8 cellular contexts compared by ENCODE assay signal in the genomic region with DNA sequence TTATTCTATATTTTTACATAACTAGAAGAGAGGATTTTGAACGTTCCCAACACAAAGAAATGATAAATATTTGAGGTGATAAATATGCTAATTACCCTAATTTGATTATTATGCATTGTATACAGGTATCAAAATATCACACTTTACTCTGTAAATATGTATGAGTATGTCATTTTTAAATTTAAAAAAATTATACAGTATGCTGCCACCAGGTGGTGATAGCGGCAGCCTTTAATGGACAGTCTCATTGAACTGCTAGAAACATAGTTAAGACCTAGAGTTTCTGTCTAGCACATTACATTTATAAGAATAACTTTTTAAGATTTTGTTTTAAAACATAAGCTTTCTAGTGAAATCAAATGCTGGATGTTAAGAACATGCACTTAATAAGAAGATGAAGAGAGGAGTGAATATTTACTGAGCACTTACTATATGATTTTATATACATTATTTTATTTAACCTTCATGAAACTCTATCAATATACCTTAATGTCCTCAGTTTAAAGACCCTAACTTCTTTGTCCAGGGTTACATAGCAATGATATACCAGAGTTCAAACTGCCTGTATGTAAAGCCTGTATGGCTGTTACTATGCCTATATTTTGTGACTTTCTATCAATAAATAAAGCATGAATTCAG.
A peak's percentile ranks its signal among the peaks of the same experiment; 100 is the strongest.
DNase-seq lines count a peak whose midpoint lies in the region; ATAC-seq, FAIRE-seq and TF ChIP-seq lines count a peak whose summit lies in the region.

No MANE protein-coding gene starts in this region.

- H3F3A ChIP-seq in GM23248 (ENCODE audit: insufficient read depth) = no peaks in the 10 kb centered on the region

- H3K4me2 ChIP-seq in GM23248 (ENCODE audit: unreplicated experiment) (no peak overlapping the region), mesendoderm (ENCODE audit: low read length) (no peak overlapping the region)

- peak; percentile 34 for DNase-seq in activated naive CD4-positive, alpha-beta T cell treated with anti-CD3 and anti-CD28 coated beads for 36 hours
- no peak for DNase-seq in activated naive CD4-positive, alpha-beta T cell (lab: John Stamatoyannopoulos, UW)
- DNase-seq in GM23248 (peak; percentile 58), MV-4-11 (lab: John Stamatoyannopoulos, UW) (peak; percentile 40), body of pancreas (peak in 3 of 4 donors; percentile 16 to 42 (median 33)), mesendoderm (peak; percentile 7), GM19239 (ENCODE audit: insufficient read length, low spot score) (no peak)

- H2BK15ac ChIP-seq in mesendoderm (replicated peaks; ENCODE audit: low read depth) = no peak overlapping the region

- H3K4me1 Mint-ChIP-seq in activated naive CD4-positive, alpha-beta T cell treated with anti-CD3 and anti-CD28 coated beads for 36 hours (ENCODE audit: low read depth) = no peaks in the 10 kb centered on the region

- H3K18ac ChIP-seq in mesendoderm (ENCODE audit: low read length) = no peak overlapping the region

- no peak overlapping the region for H3K4me3 Mint-ChIP-seq in activated naive CD4-positive, alpha-beta T cell treated with anti-CD3 and anti-CD28 coated beads for 36 hours

- no peak overlapping the region for H2BK120ac ChIP-seq in mesendoderm (ENCODE audit: low read depth, low read length)

- TF ChIP-seq POLR2A in body of pancreas (IDR thresholded peaks at IDR 0.05) = no peak

- H3K4me1 ChIP-seq in GM23248 (ENCODE audit: insufficient read depth) (no peaks in the 10 kb centered on the region), body of pancreas (no peaks in the 10 kb centered on the region), mesendoderm (ENCODE audit: control insufficient read depth, low read depth, low read length) (no peaks in the 10 kb centered on the region)

- peaks cover 2% of the 10 kb centered on the region for H3K27me3 Mint-ChIP-seq in activated naive CD4-positive, alpha-beta T cell treated with anti-CD3 and anti-CD28 coated beads for 36 hours (ENCODE audit: low read depth)

- peaks cover 2% of the 10 kb centered on the region for H3K9me3 Mint-ChIP-seq in activated naive CD4-positive, alpha-beta T cell treated with anti-CD3 and anti-CD28 coated beads for 36 hours

- TF ChIP-seq CTCF in body of pancreas (IDR thresholded peaks at IDR 0.05) = peak; percentile 26 to 62 (median 53)

- H3K4me3 ChIP-seq in GM23248 = no peak overlapping the region
- no peak overlapping the region for H3K4me3 ChIP-seq in body of pancreas
- H3K4me3 ChIP-seq in mesendoderm (ENCODE audit: low read length) = no peak overlapping the region

- H3K9ac ChIP-seq in GM23248 = no peak overlapping the region
- H3K9ac ChIP-seq in mesendoderm (ENCODE audit: low read length) = no peak overlapping the region

- H4K5ac ChIP-seq in mesendoderm (ENCODE audit: low read length) = no peak overlapping the region

- ATAC-seq in body of pancreas (peak; percentile 59), GM21447 (IDR thresholded peaks at IDR 0.05; ENCODE audit: unreplicated experiment) (no peak)

- intact Hi-C loops in activated naive CD4-positive, alpha-beta T cell treated with anti-CD3 and anti-CD28 coated beads for 36 hours (cut with micrococcal nuclease) = loop anchor here (1.0 to 10.0 kb wide), 3 partner anchors 118 to 1258 kb away; no protein-coding TSS in a partner anchor
- intact Hi-C loops in body of pancreas (cut with DNase I) = loop anchor here (10.0 kb wide), 1 partner anchor 1546 kb away; no protein-coding TSS in a partner anchor

- no peaks in the 10 kb centered on the region for H3K9me3 ChIP-seq in GM23248 (ENCODE audit: low read depth)
- no peaks in the 10 kb centered on the region for H3K9me3 ChIP-seq in body of pancreas

- no peaks in the 10 kb centered on the region for H3K36me3 Mint-ChIP-seq in activated naive CD4-positive, alpha-beta T cell treated with anti-CD3 and anti-CD28 coated beads for 36 hours (ENCODE audit: low read depth)

- in situ Hi-C loops in GM23248 (cut with MboI) = loop anchor here (25.0 kb wide), 3 partner anchors 1083 to 1533 kb away; no protein-coding TSS in a partner anchor

- H2AK5ac ChIP-seq in mesendoderm (ENCODE audit: low read length) = no peak overlapping the region

- H3K27me3 ChIP-seq in GM23248 (replicated peaks; ENCODE audit: insufficient read depth) = no peaks in the 10 kb centered on the region
- no peaks in the 10 kb centered on the region for H3K27me3 ChIP-seq in body of pancreas
- H3K27me3 ChIP-seq in mesendoderm (ENCODE audit: insufficient read depth, low read length, poor library complexity) = no peaks in the 10 kb centered on the region

- H3K27ac ChIP-seq in GM23248 = no peak overlapping the region
- no peak overlapping the region for H3K27ac ChIP-seq in body of pancreas
- no peak overlapping the region for H3K27ac ChIP-seq in mesendoderm (ENCODE audit: low read depth, low read length)

- H3K27ac Mint-ChIP-seq in activated naive CD4-positive, alpha-beta T cell treated with anti-CD3 and anti-CD28 coated beads for 36 hours = no peak overlapping the region

- no peak overlapping the region for H3K56ac ChIP-seq in mesendoderm (ENCODE audit: low read length)

- FAIRE-seq in GM19239 (lab: Jason Lieb, UNC) = no peak

- no peak overlapping the region for H3K23ac ChIP-seq in mesendoderm (ENCODE audit: low read length)

- H3K4ac ChIP-seq in mesendoderm (ENCODE audit: low read depth, low read length) = no peak overlapping the region

- no peaks in the 10 kb centered on the region for H3K9me2 ChIP-seq in GM23248 (ENCODE audit: insufficient read depth)

- no peak overlapping the region for H4K8ac ChIP-seq in mesendoderm (ENCODE audit: low read depth, low read length)

- no peaks in the 10 kb centered on the region for H3K79me1 ChIP-seq in mesendoderm (ENCODE audit: low read length)

- H3K36me3 ChIP-seq in GM23248 (ENCODE audit: low read depth) (no peaks in the 10 kb centered on the region), body of pancreas (replicated peaks in 1 of 2; ENCODE audit: insufficient read depth in 1 of 2, low read depth in 2 of 2) (no peaks in the 10 kb centered on the region), mesendoderm (ENCODE audit: control insufficient read depth, insufficient read depth, low read length) (no peaks in the 10 kb centered on the region)

- WGBS in GM23248 (ENCODE audit: low coverage in 1 of 2, low lambda C conversion rate in 2 of 2, missing lambda C conversion rate in 2 of 2), 2 experiments = 23% methylated on average over 2 of the region's 2 CpGs
- 15 to 18% methylated on average over 2 of the region's 2 CpGs for WGBS in body of pancreas, 2 donors
- no CpG with 5 or more reads among the region's 2 CpGs for WGBS in mesendoderm (ENCODE audit: extremely low coverage, insufficient coverage, low lambda C conversion rate)

- H2AFZ ChIP-seq in GM23248 = no peak overlapping the region

- H3K79me2 ChIP-seq in GM23248 (ENCODE audit: insufficient read depth) (no peaks in the 10 kb centered on the region), mesendoderm (ENCODE audit: control insufficient read depth, insufficient read depth, low read length) (no peaks in the 10 kb centered on the region)

- CTCF ChIA-PET in activated naive CD4-positive, alpha-beta T cell treated with anti-CD3 and anti-CD28 coated beads for 36 hours (lab: Charles Lee) = interaction anchor here (1.5 kb wide), 1 partner anchor 15 kb away, joined by 6 read pairs; no protein-coding TSS in a partner anchor

- H4K20me1 ChIP-seq in GM23248 (ENCODE audit: insufficient read depth) = no peaks in the 10 kb centered on the region

- H2BK5ac ChIP-seq in mesendoderm (ENCODE audit: low read length) = no peak overlapping the region

Comparison
In these comparisons a context has a peak if more than half of its experiments do, and no peak if none do; other contexts are left out.
1. DNase-seq: peak in activated naive CD4-positive, alpha-beta T cell treated with anti-CD3 and anti-CD28 coated beads for 36 hours (single experiment), GM23248 (single experiment), MV-4-11 (single experiment), body of pancreas (3 of 4) and mesendoderm (single experiment); none in activated naive CD4-positive, alpha-beta T cell (0 of 4) and GM19239 (single experiment).